ENCODE assay signal across 26 cellular contexts in the genomic region with DNA sequence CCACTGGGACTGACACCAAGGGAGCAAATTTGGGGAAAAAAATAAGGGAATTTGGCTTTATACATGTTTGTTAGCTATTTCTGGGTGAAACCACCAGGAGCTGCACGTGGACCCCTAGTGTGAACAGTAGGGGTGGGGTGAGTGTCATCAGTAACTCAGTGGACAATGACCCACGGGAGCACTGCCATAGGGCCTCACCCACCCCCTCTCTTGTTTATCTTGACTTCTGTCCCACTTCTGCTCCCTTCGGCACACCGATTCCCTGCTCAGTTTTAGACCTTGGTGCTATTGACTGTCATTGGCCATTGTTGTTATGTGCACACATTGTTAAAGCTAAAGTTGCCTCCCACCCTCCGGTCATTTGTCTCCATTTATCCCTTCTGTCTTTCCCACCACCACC.
"Had no signal": no experiment of that assay in that cellular context is flagged by ENCODE, and none has a peak within 500 bp of the region (broad histone marks: within the 10 kb centered on the region; RNA-seq: fewer than 3 reads in every experiment).

No MANE protein-coding gene starts in this region.

- H3K27ac ChIP-seq: coronary artery, gastroesophageal sphincter, heart left ventricle, hepatocyte, left ventricle myocardium inferior, lower lobe of right lung, ovary, psoas muscle, skin epidermis, spleen, suprapubic skin, transverse colon, upper lobe of right lung, uterus had no signal

- H2AFZ ChIP-seq: hepatocyte had no signal

- H3K36me3 ChIP-seq: gastroesophageal sphincter, heart left ventricle, left ventricle myocardium inferior, lower lobe of right lung, ovary, spleen, suprapubic skin, transverse colon, upper lobe of right lung, uterus had no signal

- H3K27me3 Mint-ChIP-seq: effector memory CD8-positive, alpha-beta T cell; stimulated activated naive CD8-positive, alpha-beta T cell treated with anti-CD3 and anti-CD28 coated beads, Interleukin-15, amount 100 ng/mL, for 72 hours had no signal

- H3K9me3 ChIP-seq: gastroesophageal sphincter, heart left ventricle, left ventricle myocardium inferior, lower lobe of right lung, ovary, psoas muscle, spleen, suprapubic skin, transverse colon, upper lobe of right lung, uterus had no signal

- H3K27ac Mint-ChIP-seq: effector memory CD8-positive, alpha-beta T cell; nephron; stimulated activated naive CD8-positive, alpha-beta T cell treated with anti-CD3 and anti-CD28 coated beads, Interleukin-15, amount 100 ng/mL, for 72 hours had no signal

- H3K27me3 ChIP-seq: gastroesophageal sphincter, heart left ventricle, hepatocyte, ovary, spleen, suprapubic skin, transverse colon, upper lobe of right lung, uterus had no signal

- H3K4me3 ChIP-seq: coronary artery, gastroesophageal sphincter, heart left ventricle, hepatocyte, left ventricle myocardium inferior, lower lobe of right lung, ovary, psoas muscle, skin epidermis, spleen, suprapubic skin, transverse colon, upper lobe of right lung, uterus had no signal

- H3K4me3 Mint-ChIP-seq: effector memory CD8-positive, alpha-beta T cell; stimulated activated naive CD8-positive, alpha-beta T cell treated with anti-CD3 and anti-CD28 coated beads, Interleukin-15, amount 100 ng/mL, for 72 hours had no signal

- DNase-seq: dermis blood vessel endothelial cell; effector memory CD8-positive, alpha-beta T cell; foreskin fibroblast; heart left ventricle; left cardiac atrium; left ventricle myocardium inferior; lower lobe of right lung; occipital lobe; ovary; posterior cingulate gyrus; psoas muscle; right cardiac atrium; spleen; stimulated activated CD4-positive, alpha-beta T cell treated with anti-CD3 and anti-CD28 coated beads, Interleukin-4, amount 100 ng/mL, for 4 hours; stimulated activated naive CD4-positive, alpha-beta T cell; stimulated activated naive CD8-positive, alpha-beta T cell treated with anti-CD3 and anti-CD28 coated beads, Interleukin-15, amount 100 ng/mL, for 72 hours; transverse colon; upper lobe of right lung; uterus had no signal

- H3K9me3 Mint-ChIP-seq: effector memory CD8-positive, alpha-beta T cell; nephron; stimulated activated naive CD8-positive, alpha-beta T cell treated with anti-CD3 and anti-CD28 coated beads, Interleukin-15, amount 100 ng/mL, for 72 hours had no signal

- ATAC-seq: effector memory CD8-positive, alpha-beta T cell; gastroesophageal sphincter; heart left ventricle; left cardiac atrium; lower lobe of right lung; psoas muscle; right cardiac atrium; stimulated activated naive CD8-positive, alpha-beta T cell treated with anti-CD3 and anti-CD28 coated beads, Interleukin-15, amount 100 ng/mL, for 72 hours; upper lobe of right lung had no signal

- H3K4me2 ChIP-seq: hepatocyte had no signal

- FAIRE-seq: islet of Langerhans had no signal
